ENCODE assay signal across 8 cellular contexts in genomic region chr4:164937576-164938270, GRCh38. TPM values are rescaled to one million over a fixed set of nuclear protein-coding genes. Genes with fewer than 3 reads are reported as not detected.
DNase-seq lines count a peak whose midpoint lies in the region; ATAC-seq and TF ChIP-seq lines count a peak whose summit lies in the region.

No MANE protein-coding gene starts in this region.

- no peaks in the 10 kb centered on the region for H3K9me3 ChIP-seq in MG63

- intact Hi-C loops in activated naive CD4-positive, alpha-beta T cell treated with anti-CD3 and anti-CD28 coated beads for 36 hours (cut with micrococcal nuclease), result no loop called here
- intact Hi-C loops in cardiac septum (cut with DNase I), result no loop called here

- CTCF ChIA-PET in activated naive CD4-positive, alpha-beta T cell treated with anti-CD3 and anti-CD28 coated beads for 36 hours (lab: Charles Lee), result no interaction called here

- H3K27me3 ChIP-seq in MG63, result no peaks in the 10 kb centered on the region

- H3K9me3 Mint-ChIP-seq in activated naive CD4-positive, alpha-beta T cell treated with anti-CD3 and anti-CD28 coated beads for 36 hours, result no peaks in the 10 kb centered on the region

- peak; percentile 51 for DNase-seq in MG63
- DNase-seq in hypothalamus (lab: John Stamatoyannopoulos, UW), result peak in 29 of 51 donors; percentile 1 to 61 (median 30)
- no peak for DNase-seq in NCI-H146 (lab: John Stamatoyannopoulos, UW)
- DNase-seq in activated naive CD4-positive, alpha-beta T cell treated with anti-CD3 and anti-CD28 coated beads for 36 hours, result no peak
- DNase-seq in AG08396 (ENCODE audit: low spot score), result no peak
- DNase-seq in cardiac septum (ENCODE audit: low spot score), result no peak

- H3K36me3 ChIP-seq in MG63, result no peaks in the 10 kb centered on the region

- no peak overlapping the region for H3K4me3 Mint-ChIP-seq in activated naive CD4-positive, alpha-beta T cell treated with anti-CD3 and anti-CD28 coated beads for 36 hours

- H3K27ac Mint-ChIP-seq in activated naive CD4-positive, alpha-beta T cell treated with anti-CD3 and anti-CD28 coated beads for 36 hours, result no peak overlapping the region

- no peaks in the 10 kb centered on the region for H3K4me1 Mint-ChIP-seq in activated naive CD4-positive, alpha-beta T cell treated with anti-CD3 and anti-CD28 coated beads for 36 hours (ENCODE audit: low read depth)

- ATAC-seq in GM21786 (IDR thresholded peaks at IDR 0.05; ENCODE audit: unreplicated experiment), result peak; percentile 45

- TF ChIP-seq CTCF in GM12875 (IDR thresholded peaks at IDR 0.05; ENCODE audit: borderline replicate concordance, insufficient read depth, low read depth, low read length), result peak; percentile 55

- H3K36me3 Mint-ChIP-seq in activated naive CD4-positive, alpha-beta T cell treated with anti-CD3 and anti-CD28 coated beads for 36 hours (ENCODE audit: low read depth), result no peaks in the 10 kb centered on the region

- peaks cover 8% of the 10 kb centered on the region for H3K27me3 Mint-ChIP-seq in activated naive CD4-positive, alpha-beta T cell treated with anti-CD3 and anti-CD28 coated beads for 36 hours (ENCODE audit: low read depth)

- H3K4me3 ChIP-seq in GM12875 (ENCODE audit: low read depth, low read length) (peak overlapping the region; percentile 7), MG63 (no peak overlapping the region)

RNA-seq across cellular contexts. Expression of gene TRIM61, which starts 39.7 kb away (rescaled TPM):
- 0.72 and 1.7 TPM in 2 replicates for total RNA-seq in MG63 (2014; rRNA removed; shearing (Covaris generic); ENCODE audit: low replicate concordance)
- under 1 TPM; 0.67 to 0.84 TPM for total RNA-seq in activated naive CD4-positive, alpha-beta T cell treated with anti-CD3 and anti-CD28 coated beads for 36 hours
- total RNA-seq in cardiac septum, result 1.5 TPM

Comparison
In these comparisons a context has a peak if more than half of its experiments do, and no peak if none do; other contexts are left out.
1. DNase-seq: peak in MG63 (single experiment) and hypothalamus (29 of 51); none in NCI-H146 (single experiment), activated naive CD4-positive, alpha-beta T cell treated with anti-CD3 and anti-CD28 coated beads for 36 hours (single experiment), AG08396 (single experiment) and cardiac septum (single experiment).